In the genomic region with DNA sequence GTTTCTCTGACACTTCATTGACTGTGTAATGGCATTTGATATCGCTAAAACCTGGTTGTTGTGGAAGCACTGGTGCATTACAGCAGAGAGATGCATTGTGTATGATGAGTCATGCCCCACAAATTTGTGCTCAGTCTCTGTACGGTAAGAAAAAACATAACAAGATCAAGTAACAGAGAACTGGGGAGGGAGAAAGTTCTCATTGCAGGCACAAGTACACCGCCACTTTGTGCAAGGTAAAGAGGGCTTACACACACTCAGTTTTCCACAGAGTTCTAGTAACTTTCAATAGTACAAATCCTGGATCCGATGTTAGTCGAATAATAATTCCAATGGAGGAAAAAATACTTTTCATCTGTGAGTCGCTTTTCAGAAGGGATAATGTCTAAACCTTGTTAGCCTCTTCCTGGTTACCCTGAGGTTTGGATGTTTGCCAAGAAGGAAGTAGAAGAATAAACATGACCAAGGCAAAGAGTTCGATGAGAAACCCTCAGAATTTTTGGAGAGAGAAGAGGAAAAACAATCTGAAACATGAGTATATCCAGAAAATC, we compare ENCODE assay signal across 10 cellular contexts.
DNase-seq lines count a peak whose midpoint lies in the region; ATAC-seq and TF ChIP-seq lines count a peak whose summit lies in the region.
"Had no signal": no experiment of that assay in that cellular context is flagged by ENCODE, and none has a peak within 500 bp of the region (broad histone marks: within the 10 kb centered on the region; RNA-seq: fewer than 3 reads in every experiment).

No MANE protein-coding gene starts in this region.

- H3K36me3 ChIP-seq in effector memory CD4-positive, alpha-beta T cell (ENCODE audit: control insufficient read depth, insufficient read depth, low read length): no peaks in the 10 kb centered on the region
- H3K36me3 ChIP-seq: colonic mucosa, suprapubic skin had no signal

- DNase-seq in GM04504 (ENCODE audit: low read depth) (peak; percentile 37), NCI-H510A (lab: John Stamatoyannopoulos, UW) (peak; percentile 6), epithelial cell of esophagus (ENCODE audit: low read depth) (peak; percentile 89), pulmonary artery endothelial cell (ENCODE audit: low read depth, low spot score) (peak; percentile 75), superior temporal gyrus (ENCODE audit: extremely low spot score) (no peak)
- DNase-seq in effector memory CD4-positive, alpha-beta T cell: no peak
- DNase-seq: colonic mucosa had no signal

- no peak overlapping the region for H3K27ac ChIP-seq in effector memory CD4-positive, alpha-beta T cell (ENCODE audit: insufficient read depth, low read length, poor library complexity, severe bottlenecking)
- H3K27ac ChIP-seq: colonic mucosa, suprapubic skin had no signal

- TF ChIP-seq CTCF in epithelial cell of esophagus (IDR thresholded peaks at IDR 0.05; ENCODE audit: insufficient read depth, low read depth, low read length, missing control alignments): peak; percentile 15

- H3K4me3 ChIP-seq in epithelial cell of esophagus (ENCODE audit: low read length): peak overlapping the region; percentile 25
- no peak overlapping the region for H3K4me3 ChIP-seq in effector memory CD4-positive, alpha-beta T cell (ENCODE audit: insufficient read depth, low read depth, low read length, poor library complexity, severe bottlenecking)
- H3K4me3 ChIP-seq: colonic mucosa, suprapubic skin had no signal

- no peaks in the 10 kb centered on the region for H3K27me3 ChIP-seq in effector memory CD4-positive, alpha-beta T cell (replicated peaks; ENCODE audit: control insufficient read depth, insufficient read depth, low read length, poor library complexity, severe bottlenecking)
- H3K27me3 ChIP-seq: colonic mucosa, suprapubic skin had no signal

- ATAC-seq in HG03045 (IDR thresholded peaks at IDR 0.05; ENCODE audit: unreplicated experiment): no peak
- no peak for ATAC-seq in GM21360 (IDR thresholded peaks at IDR 0.05; ENCODE audit: unreplicated experiment)

- H3K4me1 ChIP-seq in effector memory CD4-positive, alpha-beta T cell (ENCODE audit: control insufficient read depth, insufficient read depth, low read length, poor library complexity, severe bottlenecking): no peaks in the 10 kb centered on the region
- H3K4me1 ChIP-seq: colonic mucosa, suprapubic skin had no signal

- no peaks in the 10 kb centered on the region for H3K9me3 ChIP-seq in effector memory CD4-positive, alpha-beta T cell (ENCODE audit: control insufficient read depth, low read length)
- H3K9me3 ChIP-seq: colonic mucosa, suprapubic skin had no signal

Comparison
In these comparisons a context has a peak if more than half of its experiments do, and no peak if none do; other contexts are left out.
1. DNase-seq: peak in GM04504 (single experiment), NCI-H510A (single experiment), epithelial cell of esophagus (single experiment) and pulmonary artery endothelial cell (single experiment); none in effector memory CD4-positive, alpha-beta T cell (0 of 3) and superior temporal gyrus (single experiment).